Comparison of ENCODE assay signal across 8 cellular contexts in genomic region chr2:190468814-190469569, GRCh38.
DNase-seq lines count a peak whose midpoint lies in the region; ATAC-seq, FAIRE-seq and TF ChIP-seq lines count a peak whose summit lies in the region.

No MANE protein-coding gene starts in this region.

- H3K4me3 ChIP-seq in A549, result no peak overlapping the region
- H3K4me3 ChIP-seq in breast epithelium, result no peak overlapping the region
- H3K4me3 ChIP-seq in thyroid gland (replicated peaks in 1 of 3), result no peak overlapping the region

- CTCF ChIA-PET in A549 (lab: Yijun Ruan, JAX), result no interaction called here

- FAIRE-seq in A549 (lab: Jason Lieb, UNC), result peak; percentile 49
- FAIRE-seq in GM18507 (lab: Jason Lieb, UNC), result peak; percentile 78

- TF ChIP-seq POLR2A in A549 (IDR thresholded peaks at IDR 0.05; ENCODE audit: low read length), result no peak
- TF ChIP-seq POLR2A in breast epithelium (IDR thresholded peaks at IDR 0.05), result no peak
- TF ChIP-seq POLR2A in thyroid gland (IDR thresholded peaks at IDR 0.05), result peak in 1 of 2 donors; percentile 9

- H3K4me1 ChIP-seq in A549, result peaks cover 43% of the 10 kb centered on the region
- H3K4me1 ChIP-seq in breast epithelium, result peaks cover 0 to 9% of the 10 kb centered on the region in 2 donors
- peaks cover 25 to 41% of the 10 kb centered on the region in 2 donors for H3K4me1 ChIP-seq in thyroid gland

- no peaks in the 10 kb centered on the region for H3K36me3 ChIP-seq in breast epithelium
- H3K36me3 ChIP-seq in thyroid gland, result peaks cover 0 to 6% of the 10 kb centered on the region in 2 donors

- ATAC-seq in A549, result peak; percentile 81 to 88
- peak; percentile 65 for ATAC-seq in HG03139 (IDR thresholded peaks at IDR 0.05; ENCODE audit: unreplicated experiment)

- 31% methylated on average over 4 of the region's 4 CpGs for WGBS in A549 (ENCODE audit: missing lambda C conversion rate)
- WGBS in thyroid gland, 2 donors, result 7 to 12% methylated on average over 4 of the region's 4 CpGs

- H3K4me2 ChIP-seq in A549, result peak overlapping the region; percentile 68

- 0 out of 5 replicates have a peak, but pooled peaks of 1 of the 2 experiments have one; percentile 10 for TF ChIP-seq RAD21 in A549 (conservative IDR thresholded peaks at IDR 0.05 in 1 of 2, IDR thresholded peaks at IDR 0.05 in 1 of 2)

- no peaks in the 10 kb centered on the region for H3K9me3 ChIP-seq in A549
- no peaks in the 10 kb centered on the region for H3K9me3 ChIP-seq in breast epithelium
- no peaks in the 10 kb centered on the region for H3K9me3 ChIP-seq in thyroid gland

- TF ChIP-seq CTCF in A549 (IDR thresholded peaks at IDR 0.05) (no peak), breast epithelium (IDR thresholded peaks at IDR 0.05) (no peak), thyroid gland (IDR thresholded peaks at IDR 0.05) (no peak)

- POLR2A ChIA-PET in A549 (lab: Yijun Ruan, JAX), result no interaction called here

- no peak for TF ChIP-seq EP300 in A549 (IDR thresholded peaks at IDR 0.05)

- H3K27ac ChIP-seq in A549 (peak overlapping the region; percentile 59 to 77; a peak in 5 of 6 replicates), breast epithelium (peak overlapping the region; percentile 89 to 92), thyroid gland (peak overlapping the region; percentile 88 to 96 (median 93))

- intact Hi-C loops in breast epithelium (cut with DNase I; ENCODE audit: low total_unique reads), result no loop called here
- intact Hi-C loops in thyroid gland (cut with DNase I), result no loop called here

- DNase-seq in A549 (ENCODE audit: low read depth in 1 of 2, low spot score in 1 of 2) (peak; percentile 39 to 86), GM18507 (ENCODE audit: extremely low spot score, insufficient read length, low read depth) (no peak), NCI-H2227 treated with DMSO at 0.1 percent for 48 hours (lab: John Stamatoyannopoulos, UW) (peak; percentile 98), breast epithelium (ENCODE audit: low spot score in 2 of 2) (peak; percentile 76 to 77), kidney tubule cell (ENCODE audit: low spot score) (peak; percentile 86), thyroid gland (peak; percentile 87)
- no peak for DNase-seq in stimulated activated CD4-positive, alpha-beta T cell treated with anti-CD3 and anti-CD28 coated beads, Interleukin-1b, Interleukin-23, amount 100 ng/mL, for 48 hours

- H3K27me3 ChIP-seq in breast epithelium (no peaks in the 10 kb centered on the region), thyroid gland (no peaks in the 10 kb centered on the region)

TF ChIP-seq in A549, 52 proteins besides CTCF, POLR2A, EP300 and RAD21:
- no peak for TF ChIP-seq NFE2L2 (conservative IDR thresholded peaks at IDR 0.05; ENCODE audit: low read length)
- TF ChIP-seq PHF8 (IDR thresholded peaks at IDR 0.05; ENCODE audit: borderline replicate concordance, low read depth), result no peak
- TF ChIP-seq CEBPB (IDR thresholded peaks at IDR 0.05), result peak in 1 of 2 experiments; percentile 49; a peak in 1 of 4 replicates
- TF ChIP-seq FOSL2 (IDR thresholded peaks at IDR 0.05), result no peak
- TF ChIP-seq FOSL2 (CRISPR knock-in tag; IDR thresholded peaks at IDR 0.05), result 0 out of 2 replicates have a peak, but pooled peaks have one; percentile 16
- no peak for TF ChIP-seq SMC3 (IDR thresholded peaks at IDR 0.05)
- TF ChIP-seq HEYL (CRISPR knock-in tag; IDR thresholded peaks at IDR 0.05), result no peak
- no peak for TF ChIP-seq JUN (IDR thresholded peaks at IDR 0.05)
- TF ChIP-seq ESRRA (IDR thresholded peaks at IDR 0.05; ENCODE audit: borderline replicate concordance, low read length), result peak; percentile 93
- TF ChIP-seq TP53 (CRISPR knock-in tag; IDR thresholded peaks at IDR 0.05), result no peak
- TF ChIP-seq MAFK (IDR thresholded peaks at IDR 0.05; ENCODE audit: partially characterized antibody), result no peak

Comparison
In these comparisons a context has a peak if more than half of its experiments do, and no peak if none do; other contexts are left out.
1. DNase-seq: peak in A549 (2 of 2), NCI-H2227 treated with DMSO at 0.1 percent for 48 hours (single experiment), breast epithelium (2 of 2), kidney tubule cell (single experiment) and thyroid gland (2 of 2); none in GM18507 (single experiment) and stimulated activated CD4-positive, alpha-beta T cell treated with anti-CD3 and anti-CD28 coated beads, Interleukin-1b, Interleukin-23, amount 100 ng/mL, for 48 hours (single experiment).
2. Peak in every context shown above with its lines, with median percentiles within 50 percentile points of each other: H3K27ac ChIP-seq.